11 cellular contexts compared by ENCODE assay signal in genomic region chr22:29044657-29045176, GRCh38. TPM values are rescaled to one million over a fixed set of nuclear protein-coding genes. Genes with fewer than 3 reads are reported as not detected.
DNase-seq lines count a peak whose midpoint lies in the region; ATAC-seq and TF ChIP-seq lines count a peak whose summit lies in the region.
"Had no signal": no experiment of that assay in that cellular context is flagged by ENCODE, and none has a peak within 500 bp of the region (broad histone marks: within the 10 kb centered on the region; RNA-seq: fewer than 3 reads in every experiment).

No MANE protein-coding gene starts in this region.

- peak overlapping the region; percentile 54 for H3K27ac ChIP-seq in brain microvascular endothelial cell
- peak overlapping the region; percentile 80 for H3K27ac ChIP-seq in suprapubic skin
- H3K27ac ChIP-seq in naive thymus-derived CD4-positive, alpha-beta T cell (ENCODE audit: low read depth, low read length): no peak overlapping the region
- no peak overlapping the region for H3K27ac ChIP-seq in WERI-Rb-1

- no peaks in the 10 kb centered on the region for H3K36me3 ChIP-seq in brain microvascular endothelial cell (replicated peaks)
- peaks cover 37% of the 10 kb centered on the region for H3K36me3 ChIP-seq in suprapubic skin
- peaks cover 0 to 5% (median 0%) of the 10 kb centered on the region in 3 experiments for H3K36me3 ChIP-seq in naive thymus-derived CD4-positive, alpha-beta T cell (ENCODE audit: control insufficient read depth in 2 of 3, insufficient read depth in 3 of 3, low read length in 3 of 3)
- peaks cover 47% of the 10 kb centered on the region for H3K36me3 ChIP-seq in WERI-Rb-1

- 66% methylated on average over 13 of the region's 13 CpGs for WGBS in suprapubic skin

- H3K4me1 Mint-ChIP-seq in naive thymus-derived CD4-positive, alpha-beta T cell: no peaks in the 10 kb centered on the region

- in situ Hi-C loops in brain microvascular endothelial cell (cut with HindIII; ENCODE audit: low pct_ligation_motif_present, low sequenced_read_pairs): no loop called here

- no peak for TF ChIP-seq EP300 in suprapubic skin (IDR thresholded peaks at IDR 0.05)

- H3K27me3 ChIP-seq in brain microvascular endothelial cell (replicated peaks) (no peaks in the 10 kb centered on the region), suprapubic skin (no peaks in the 10 kb centered on the region), WERI-Rb-1 (ENCODE audit: insufficient read depth, low read depth, severe bottlenecking) (no peaks in the 10 kb centered on the region)
- no peaks in the 10 kb centered on the region for H3K27me3 ChIP-seq in naive thymus-derived CD4-positive, alpha-beta T cell (ENCODE audit: control insufficient read depth in 2 of 2, insufficient read depth in 2 of 2, low read length in 2 of 2)

- H3K4me3 Mint-ChIP-seq in naive thymus-derived CD4-positive, alpha-beta T cell: no peak overlapping the region

- intact Hi-C loops in naive thymus-derived CD4-positive, alpha-beta T cell (cut with micrococcal nuclease): loop anchor here (5.0 kb wide), 2 partner anchors 252 to 272 kb away; partner anchors contain the start of gene CCDC117 (in 1 of the 2)

- no peak overlapping the region for H3K27ac Mint-ChIP-seq in naive thymus-derived CD4-positive, alpha-beta T cell

- POLR2A ChIA-PET in naive thymus-derived CD4-positive, alpha-beta T cell (lab: Charles Lee): no interaction called here

- H3K4me3 ChIP-seq in brain microvascular endothelial cell (ENCODE audit: low read depth, low read length): no peak overlapping the region
- H3K4me3 ChIP-seq in suprapubic skin: no peak overlapping the region
- H3K4me3 ChIP-seq in naive thymus-derived CD4-positive, alpha-beta T cell (ENCODE audit: low read length): no peak overlapping the region
- no peak overlapping the region for H3K4me3 ChIP-seq in WERI-Rb-1 (ENCODE audit: low read depth, low read length)

- H3K27me3 Mint-ChIP-seq in naive thymus-derived CD4-positive, alpha-beta T cell: peaks cover 3 to 8% (median 4%) of the 10 kb centered on the region in 5 donors

- peaks cover 0 to 10% (median 5%) of the 10 kb centered on the region in 5 donors for H3K36me3 Mint-ChIP-seq in naive thymus-derived CD4-positive, alpha-beta T cell

- no peak for TF ChIP-seq CTCF in brain microvascular endothelial cell (IDR thresholded peaks at IDR 0.05; ENCODE audit: low read depth, low read length, missing control alignments)
- no peak for TF ChIP-seq CTCF in suprapubic skin (IDR thresholded peaks at IDR 0.05)
- no peak for TF ChIP-seq CTCF in WERI-Rb-1 (IDR thresholded peaks at IDR 0.05; ENCODE audit: low read depth, low read length)

- CTCF ChIA-PET in naive thymus-derived CD4-positive, alpha-beta T cell (lab: Charles Lee): interaction anchor here (0.6 to 1.5 kb wide), 4 partner anchors 55 to 449 kb away, joined by 3 read pairs; no protein-coding TSS in a partner anchor

- peaks cover 12% of the 10 kb centered on the region for H3K4me1 ChIP-seq in suprapubic skin
- no peaks in the 10 kb centered on the region for H3K4me1 ChIP-seq in naive thymus-derived CD4-positive, alpha-beta T cell (ENCODE audit: control insufficient read depth in 2 of 2, insufficient read depth in 2 of 2, low read length in 2 of 2)

- ATAC-seq in naive thymus-derived CD4-positive, alpha-beta T cell: no peak
- ATAC-seq in HG03565 (IDR thresholded peaks at IDR 0.05; ENCODE audit: unreplicated experiment): no peak

- H3K9me3 Mint-ChIP-seq in naive thymus-derived CD4-positive, alpha-beta T cell: no peaks in the 10 kb centered on the region

- TF ChIP-seq POLR2A in suprapubic skin (IDR thresholded peaks at IDR 0.05): no peak

- peak; percentile 48 for DNase-seq in HPDE6-E6E7 (ENCODE audit: extremely low spot score)
- DNase-seq in brain microvascular endothelial cell: peak; percentile 74
- DNase-seq in islet precursor cell: peak; percentile 75
- DNase-seq in suprapubic skin (ENCODE audit: low spot score in 2 of 2): peak in 1 of 2 donors; percentile 36
- DNase-seq in naive thymus-derived CD4-positive, alpha-beta T cell: no peak
- DNase-seq in NCI-H748 (lab: John Stamatoyannopoulos, UW; ENCODE audit: unreplicated experiment): no peak
- no peak for DNase-seq in WERI-Rb-1
- DNase-seq: activated CD8-positive, alpha-beta memory T cell treated with anti-CD3 and anti-CD28 coated beads, Interleukin-2, amount 50 U/mL, for 48 hours; cortex of kidney had no signal

- no peaks in the 10 kb centered on the region for H3K9me3 ChIP-seq in suprapubic skin
- H3K9me3 ChIP-seq in naive thymus-derived CD4-positive, alpha-beta T cell (ENCODE audit: control insufficient read depth in 2 of 3, low read length in 3 of 3): no peaks in the 10 kb centered on the region
- no peaks in the 10 kb centered on the region for H3K9me3 ChIP-seq in WERI-Rb-1 (ENCODE audit: severe bottlenecking)

RNA-seq across cellular contexts. Expression of gene C22orf31, which starts 16.9 kb away (rescaled TPM):
- total RNA-seq in suprapubic skin: not detected
- total RNA-seq in naive thymus-derived CD4-positive, alpha-beta T cell: not detected
- not detected for polyA plus RNA-seq in naive thymus-derived CD4-positive, alpha-beta T cell
- polyA plus RNA-seq: keratinocyte had no signal

RNA-seq across cellular contexts. Expression of gene KREMEN1, which starts 28.1 kb away (rescaled TPM):
- 10 to 100 TPM; 51.6 to 71.1 (median 60.9) TPM for total RNA-seq in suprapubic skin
- total RNA-seq in naive thymus-derived CD4-positive, alpha-beta T cell: 1 to 10 TPM in 1 of 5 experiments, not detected in 4; 1.1 TPM
- not detected for polyA plus RNA-seq in naive thymus-derived CD4-positive, alpha-beta T cell

Comparison
In these comparisons a context has a peak if more than half of its experiments do, and no peak if none do; other contexts are left out.
1. DNase-seq: peak in HPDE6-E6E7 (single experiment), brain microvascular endothelial cell (single experiment) and islet precursor cell (single experiment); none in naive thymus-derived CD4-positive, alpha-beta T cell (0 of 9), NCI-H748 (single experiment) and WERI-Rb-1 (single experiment).
2. H3K27ac ChIP-seq: peak in brain microvascular endothelial cell (single experiment) and suprapubic skin (single experiment); none in naive thymus-derived CD4-positive, alpha-beta T cell (single experiment) and WERI-Rb-1 (single experiment).
3. RNA of gene KREMEN1, which starts 28.1 kb away (total RNA-seq): 51.6 to 71.1 TPM in suprapubic skin; 1.1 TPM in naive thymus-derived CD4-positive, alpha-beta T cell; every median in the first group is over 10 times any median in the second.